ENCODE assay signal across 25 cellular contexts in genomic region chr1:182684128-182684828, GRCh38. TPM values are rescaled to one million over a fixed set of nuclear protein-coding genes. Genes with fewer than 3 reads are reported as not detected.
DNase-seq lines count a peak whose midpoint lies in the region; TF ChIP-seq lines count a peak whose summit lies in the region.
"Had no signal": no experiment of that assay in that cellular context is flagged by ENCODE, and none has a peak within 500 bp of the region (broad histone marks: within the 10 kb centered on the region; RNA-seq: fewer than 3 reads in every experiment).

RGS8 (minus strand) TSS chr1:182684587; CDS start chr1:182669649, 14,938 bp downstream.

- no peak for TF ChIP-seq CTCF in endodermal cell (conservative IDR thresholded peaks at IDR 0.05)
- TF ChIP-seq CTCF in lower leg skin (IDR thresholded peaks at IDR 0.05): no peak

- 70 to 85% methylated on average over 10 to 19 of the region's 19 CpGs for WGBS in endodermal cell (ENCODE audit: insufficient coverage in 1 of 2, insufficient read length in 1 of 2), 2 experiments
- WGBS in lower leg skin, 2 donors: 62 to 73% methylated on average over 19 of the region's 19 CpGs

- peaks cover 7% of the 10 kb centered on the region for H3K4me1 ChIP-seq in endodermal cell (ENCODE audit: control insufficient read depth, insufficient read depth, low read length)
- H3K4me1 ChIP-seq: parathyroid adenoma, sigmoid colon had no signal

- DNase-seq in NCI-H1417 (lab: John Stamatoyannopoulos, UW) (peak; percentile 65 to 88 (median 73)), NCI-H1417 treated with DMSO at 0.1 percent for 48 hours (lab: John Stamatoyannopoulos, UW) (no peak), NCI-H2107 (lab: John Stamatoyannopoulos, UW) (peak; percentile 12), endodermal cell (peak; percentile 65), retina (peak; percentile 63), Kasumi-1 (lab: John Stamatoyannopoulos, UW) (no peak), lower leg skin (ENCODE audit: low spot score in 2 of 2) (no peak), RKO (ENCODE audit: low spot score) (no peak)
- DNase-seq: 8988T; activated B cell treated with CpG ODN at 0.5 μM for 24 hours; activated CD4-positive, alpha-beta memory T cell treated with anti-CD3 and anti-CD28 coated beads for 36 hours; activated T-cell treated with anti-CD3 and anti-CD28 coated beads, Interleukin-2, amount 50 U/mL, for 4 hours; MM.1S; NCI-H2029; sigmoid colon; stimulated activated naive CD4-positive, alpha-beta T cell had no signal

- no peaks in the 10 kb centered on the region for H3K36me3 Mint-ChIP-seq in endodermal cell (ENCODE audit: low read depth)
- H3K36me3 Mint-ChIP-seq: activated CD4-positive, alpha-beta memory T cell treated with anti-CD3 and anti-CD28 coated beads for 36 hours; activated naive CD4-positive, alpha-beta T cell treated with anti-CD3 and anti-CD28 coated beads, Interleukin-2, amount 50 U/mL, for 24 hours; IgD-negative memory B cell had no signal

- H3K27ac ChIP-seq in endodermal cell (ENCODE audit: low read depth, low read length): no peak within 1 kb of the TSS
- H3K27ac ChIP-seq: parathyroid adenoma, sigmoid colon, SJSA1 had no signal

- H3K9ac ChIP-seq in endodermal cell (ENCODE audit: extremely low read depth, low read length, poor library complexity, severe bottlenecking): no peak within 1 kb of the TSS
- H3K9ac ChIP-seq: parathyroid adenoma had no signal

- H3K27ac Mint-ChIP-seq in endodermal cell: no peak within 1 kb of the TSS
- H3K27ac Mint-ChIP-seq: activated B cell treated with CpG ODN at 0.5 μM for 24 hours; activated CD4-positive, alpha-beta memory T cell treated with anti-CD3 and anti-CD28 coated beads for 36 hours; activated naive CD4-positive, alpha-beta T cell treated with anti-CD3 and anti-CD28 coated beads, Interleukin-2, amount 50 U/mL, for 24 hours; IgD-negative memory B cell; T-helper 2 cell treated with Interferon-gamma antibody and Interleukin-4, amounts not matched to agents 5 μg/mL and 100 μg/mL, for 36 hours; type B pancreatic cell had no signal

- H3K27me3 Mint-ChIP-seq in endodermal cell (ENCODE audit: insufficient read depth): peaks cover 21% of the 10 kb centered on the region

- intact Hi-C loops in lower leg skin (cut with DNase I; ENCODE audit: low total_unique reads): no loop called here

- H3K4me3 ChIP-seq in endodermal cell (ENCODE audit: low read length): no peak within 1 kb of the TSS
- no peak within 1 kb of the TSS for H3K4me3 ChIP-seq in lower leg skin (ENCODE audit: low read depth, poor library complexity, severe bottlenecking)
- H3K4me3 ChIP-seq: GM12878, sigmoid colon, SJSA1 had no signal

- peaks cover 29% of the 10 kb centered on the region for H3K27me3 ChIP-seq in endodermal cell (ENCODE audit: control insufficient read depth, insufficient read depth, low read length, poor library complexity, severe bottlenecking)
- H3K27me3 ChIP-seq: SJSA1 had no signal

- no peak for TF ChIP-seq POLR2A in lower leg skin (IDR thresholded peaks at IDR 0.05)

- no peak within 1 kb of the TSS for H3K4me3 Mint-ChIP-seq in endodermal cell
- H3K4me3 Mint-ChIP-seq: activated B cell treated with CpG ODN at 0.5 μM for 24 hours; activated CD4-positive, alpha-beta memory T cell treated with anti-CD3 and anti-CD28 coated beads for 36 hours; activated naive CD4-positive, alpha-beta T cell treated with anti-CD3 and anti-CD28 coated beads, Interleukin-2, amount 50 U/mL, for 24 hours; activated T-cell treated with anti-CD3 and anti-CD28 coated beads, Interleukin-2, amount 50 U/mL, for 4 hours; IgD-negative memory B cell; T-helper 2 cell treated with Interferon-gamma antibody and Interleukin-4, amounts not matched to agents 5 μg/mL and 100 μg/mL, for 36 hours; type B pancreatic cell had no signal

- H3K9me3 Mint-ChIP-seq in endodermal cell: no peaks in the 10 kb centered on the region
- H3K9me3 Mint-ChIP-seq: activated B cell treated with CpG ODN at 0.5 μM for 24 hours; activated CD4-positive, alpha-beta memory T cell treated with anti-CD3 and anti-CD28 coated beads for 36 hours; activated naive CD4-positive, alpha-beta T cell treated with anti-CD3 and anti-CD28 coated beads, Interleukin-2, amount 50 U/mL, for 24 hours; activated T-cell treated with anti-CD3 and anti-CD28 coated beads, Interleukin-2, amount 50 U/mL, for 4 hours; IgD-negative memory B cell; T-helper 2 cell treated with Interferon-gamma antibody and Interleukin-4, amounts not matched to agents 5 μg/mL and 100 μg/mL, for 36 hours had no signal

- no peaks in the 10 kb centered on the region for H3K36me3 ChIP-seq in endodermal cell (ENCODE audit: control insufficient read depth, insufficient read depth, low read length)
- H3K36me3 ChIP-seq: sigmoid colon, SJSA1 had no signal

- H3K4me1 Mint-ChIP-seq in endodermal cell: peaks cover 8% of the 10 kb centered on the region
- H3K4me1 Mint-ChIP-seq: activated B cell treated with CpG ODN at 0.5 μM for 24 hours; activated naive CD4-positive, alpha-beta T cell treated with anti-CD3 and anti-CD28 coated beads, Interleukin-2, amount 50 U/mL, for 24 hours had no signal

- no peaks in the 10 kb centered on the region for H3K9me3 ChIP-seq in endodermal cell (ENCODE audit: control insufficient read depth, low read length)
- H3K9me3 ChIP-seq: sigmoid colon, SJSA1 had no signal

RNA-seq across cellular contexts. Expression of gene RGS8, which starts in this region (rescaled TPM):
- total RNA-seq in endodermal cell (10 to 100 TPM in 1 of 2 donors, 1 to 10 TPM in 1; 5.6 to 25.0 TPM), lower leg skin (not detected)
- 7.7 TPM for polyA plus RNA-seq in endodermal cell (2013, experiment 1 of 2)
- 8.9 TPM for polyA plus RNA-seq in endodermal cell (2013, experiment 2 of 2)
- total RNA-seq: activated B cell treated with CpG ODN at 0.5 μM for 24 hours; activated T-cell treated with anti-CD3 and anti-CD28 coated beads, Interleukin-2, amount 50 U/mL, for 4 hours; fibroblast of lung had no signal
- polyA plus RNA-seq: BJ, fibroblast of lung, IgD-negative memory B cell had no signal

Comparison
In these comparisons a context has a peak if more than half of its experiments do, and no peak if none do; other contexts are left out.
1. RNA of gene RGS8 (total RNA-seq): 5.6 to 25.0 TPM in endodermal cell; not detected in lower leg skin; every median in the first group is over 4 times any median in the second.
2. DNase-seq: peak in NCI-H1417 (3 of 3), NCI-H2107 (single experiment), endodermal cell (single experiment) and retina (single experiment); none in NCI-H1417 treated with DMSO at 0.1 percent for 48 hours (single experiment), Kasumi-1 (0 of 2), lower leg skin (0 of 2) and RKO (single experiment).